ENCODE assay signal across 1 cellular context in the genomic region with DNA sequence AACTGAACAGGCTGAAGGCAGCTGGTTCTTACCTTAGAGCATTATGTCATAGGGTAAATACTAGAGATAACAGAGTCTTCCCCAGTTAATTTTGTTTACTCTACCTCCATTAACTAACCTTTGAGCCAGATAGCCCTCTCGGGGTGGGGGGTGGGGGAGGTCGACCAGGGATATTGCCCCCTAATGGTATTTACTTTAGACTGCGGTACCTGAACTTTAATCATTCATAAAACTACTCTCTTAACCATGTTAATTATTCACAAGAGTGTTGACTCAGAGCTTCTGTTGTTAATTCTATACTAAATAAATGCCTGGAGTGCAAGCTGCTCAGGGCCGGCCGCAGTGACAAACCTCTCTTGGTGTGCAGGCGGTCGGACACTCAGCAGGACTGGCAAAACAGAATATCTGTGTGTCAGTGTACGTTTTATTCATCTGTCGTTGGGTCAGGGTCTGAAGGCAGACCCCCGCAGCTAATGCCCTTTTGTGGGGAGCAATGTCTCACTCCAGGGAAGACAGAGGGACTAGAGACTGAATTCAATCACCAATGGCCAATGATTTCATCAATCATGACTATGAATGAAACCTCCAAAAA.
TF ChIP-seq lines count a peak whose summit lies in the region.

No MANE protein-coding gene starts in this region.

TF ChIP-seq in HepG2, 621 proteins besides CTCF, POLR2A, EP300 and RAD21 (continued from another document and continues in another):
- TF ChIP-seq, protein P1, sequence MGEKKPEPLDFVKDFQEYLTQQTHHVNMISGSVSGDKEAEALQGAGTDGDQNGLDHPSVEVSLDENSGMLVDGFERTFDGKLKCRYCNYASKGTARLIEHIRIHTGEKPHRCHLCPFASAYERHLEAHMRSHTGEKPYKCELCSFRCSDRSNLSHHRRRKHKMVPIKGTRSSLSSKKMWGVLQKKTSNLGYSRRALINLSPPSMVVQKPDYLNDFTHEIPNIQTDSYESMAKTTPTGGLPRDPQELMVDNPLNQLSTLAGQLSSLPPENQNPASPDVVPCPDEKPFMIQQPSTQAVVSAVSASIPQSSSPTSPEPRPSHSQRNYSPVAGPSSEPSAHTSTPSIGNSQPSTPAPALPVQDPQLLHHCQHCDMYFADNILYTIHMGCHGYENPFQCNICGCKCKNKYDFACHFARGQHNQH (CRISPR knock-in tag; IDR thresholded peaks at IDR 0.05): peak; percentile 88
- TF ChIP-seq SRF (IDR thresholded peaks at IDR 0.05; ENCODE audit: low read depth, low read length): 0 out of 2 replicates have a peak, but pooled peaks have one; percentile 19
- TF ChIP-seq ZNF790 (CRISPR knock-in tag; IDR thresholded peaks at IDR 0.05; ENCODE audit: borderline replicate concordance): no peak
- TF ChIP-seq YEATS2 (CRISPR knock-in tag; IDR thresholded peaks at IDR 0.05; ENCODE audit: borderline replicate concordance): 0 out of 2 replicates have a peak, but pooled peaks have one; percentile 41
- TF ChIP-seq, protein P2, sequence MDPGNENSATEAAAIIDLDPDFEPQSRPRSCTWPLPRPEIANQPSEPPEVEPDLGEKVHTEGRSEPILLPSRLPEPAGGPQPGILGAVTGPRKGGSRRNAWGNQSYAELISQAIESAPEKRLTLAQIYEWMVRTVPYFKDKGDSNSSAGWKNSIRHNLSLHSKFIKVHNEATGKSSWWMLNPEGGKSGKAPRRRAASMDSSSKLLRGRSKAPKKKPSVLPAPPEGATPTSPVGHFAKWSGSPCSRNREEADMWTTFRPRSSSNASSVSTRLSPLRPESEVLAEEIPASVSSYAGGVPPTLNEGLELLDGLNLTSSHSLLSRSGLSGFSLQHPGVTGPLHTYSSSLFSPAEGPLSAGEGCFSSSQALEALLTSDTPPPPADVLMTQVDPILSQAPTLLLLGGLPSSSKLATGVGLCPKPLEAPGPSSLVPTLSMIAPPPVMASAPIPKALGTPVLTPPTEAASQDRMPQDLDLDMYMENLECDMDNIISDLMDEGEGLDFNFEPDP (CRISPR knock-in tag; conservative IDR thresholded peaks at IDR 0.05): no peak
- TF ChIP-seq, protein P3, sequence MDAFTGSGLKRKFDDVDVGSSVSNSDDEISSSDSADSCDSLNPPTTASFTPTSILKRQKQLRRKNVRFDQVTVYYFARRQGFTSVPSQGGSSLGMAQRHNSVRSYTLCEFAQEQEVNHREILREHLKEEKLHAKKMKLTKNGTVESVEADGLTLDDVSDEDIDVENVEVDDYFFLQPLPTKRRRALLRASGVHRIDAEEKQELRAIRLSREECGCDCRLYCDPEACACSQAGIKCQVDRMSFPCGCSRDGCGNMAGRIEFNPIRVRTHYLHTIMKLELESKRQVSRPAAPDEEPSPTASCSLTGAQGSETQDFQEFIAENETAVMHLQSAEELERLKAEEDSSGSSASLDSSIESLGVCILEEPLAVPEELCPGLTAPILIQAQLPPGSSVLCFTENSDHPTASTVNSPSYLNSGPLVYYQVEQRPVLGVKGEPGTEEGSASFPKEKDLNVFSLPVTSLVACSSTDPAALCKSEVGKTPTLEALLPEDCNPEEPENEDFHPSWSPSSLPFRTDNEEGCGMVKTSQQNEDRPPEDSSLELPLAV (CRISPR knock-in tag; conservative IDR thresholded peaks at IDR 0.05; ENCODE audit: low read depth): no peak
- peak; percentile 97; the same call in 1 of the 2 replicates for TF ChIP-seq FOXJ3 (CRISPR knock-in tag; IDR thresholded peaks at IDR 0.05; ENCODE audit: borderline replicate concordance)
- TF ChIP-seq SNRNP70 (IDR thresholded peaks at IDR 0.05; ENCODE audit: low read depth, low read length): no peak
- TF ChIP-seq ZSCAN22 (CRISPR knock-in tag; IDR thresholded peaks at IDR 0.05): no peak
- no peak for TF ChIP-seq TAF15 (IDR thresholded peaks at IDR 0.05; ENCODE audit: low read depth, low read length, poor library complexity, severe bottlenecking)
- 0 out of 2 replicates have a peak, but pooled peaks have one; percentile 57 for TF ChIP-seq ZNF720 (CRISPR knock-in tag; IDR thresholded peaks at IDR 0.05)
- TF ChIP-seq, protein P4, sequence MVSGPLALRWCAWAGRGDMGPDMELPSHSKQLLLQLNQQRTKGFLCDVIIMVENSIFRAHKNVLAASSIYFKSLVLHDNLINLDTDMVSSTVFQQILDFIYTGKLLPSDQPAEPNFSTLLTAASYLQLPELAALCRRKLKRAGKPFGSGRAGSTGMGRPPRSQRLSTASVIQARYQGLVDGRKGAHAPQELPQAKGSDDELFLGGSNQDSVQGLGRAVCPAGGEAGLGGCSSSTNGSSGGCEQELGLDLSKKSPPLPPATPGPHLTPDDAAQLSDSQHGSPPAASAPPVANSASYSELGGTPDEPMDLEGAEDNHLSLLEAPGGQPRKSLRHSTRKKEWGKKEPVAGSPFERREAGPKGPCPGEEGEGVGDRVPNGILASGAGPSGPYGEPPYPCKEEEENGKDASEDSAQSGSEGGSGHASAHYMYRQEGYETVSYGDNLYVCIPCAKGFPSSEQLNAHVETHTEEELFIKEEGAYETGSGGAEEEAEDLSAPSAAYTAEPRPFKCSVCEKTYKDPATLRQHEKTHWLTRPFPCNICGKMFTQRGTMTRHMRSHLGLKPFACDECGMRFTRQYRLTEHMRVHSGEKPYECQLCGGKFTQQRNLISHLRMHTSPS (CRISPR knock-in tag; IDR thresholded peaks at IDR 0.05; ENCODE audit: low read depth): no peak
- TF ChIP-seq WIZ (CRISPR knock-in tag; IDR thresholded peaks at IDR 0.05): no peak
- peak; percentile 84 for TF ChIP-seq GFI1 (CRISPR knock-in tag; IDR thresholded peaks at IDR 0.05; ENCODE audit: borderline replicate concordance)
- TF ChIP-seq, protein P5, sequence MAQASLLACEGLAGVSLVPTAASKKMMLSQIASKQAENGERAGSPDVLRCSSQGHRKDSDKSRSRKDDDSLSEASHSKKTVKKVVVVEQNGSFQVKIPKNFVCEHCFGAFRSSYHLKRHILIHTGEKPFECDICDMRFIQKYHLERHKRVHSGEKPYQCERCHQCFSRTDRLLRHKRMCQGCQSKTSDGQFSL (CRISPR knock-in tag; IDR thresholded peaks at IDR 0.05): peak; percentile 69; the same call in 1 of the 2 replicates
- TF ChIP-seq SP4 (CRISPR knock-in tag; IDR thresholded peaks at IDR 0.05): 0 out of 2 replicates have a peak, but pooled peaks have one; percentile 32
- TF ChIP-seq SMAD9 (CRISPR knock-in tag; IDR thresholded peaks at IDR 0.05): no peak
- peak; percentile 33; the same call in 1 of the 2 replicates for TF ChIP-seq KLF12 (CRISPR knock-in tag; IDR thresholded peaks at IDR 0.05; ENCODE audit: borderline replicate concordance)
- TF ChIP-seq ZNF496 (CRISPR knock-in tag; IDR thresholded peaks at IDR 0.05; ENCODE audit: insufficient replicate concordance): no peak
- TF ChIP-seq NRL (CRISPR knock-in tag; IDR thresholded peaks at IDR 0.05; ENCODE audit: borderline replicate concordance): no peak
- no peak for TF ChIP-seq HNRNPL (IDR thresholded peaks at IDR 0.05; ENCODE audit: low read depth, low read length)
- TF ChIP-seq, protein P6, sequence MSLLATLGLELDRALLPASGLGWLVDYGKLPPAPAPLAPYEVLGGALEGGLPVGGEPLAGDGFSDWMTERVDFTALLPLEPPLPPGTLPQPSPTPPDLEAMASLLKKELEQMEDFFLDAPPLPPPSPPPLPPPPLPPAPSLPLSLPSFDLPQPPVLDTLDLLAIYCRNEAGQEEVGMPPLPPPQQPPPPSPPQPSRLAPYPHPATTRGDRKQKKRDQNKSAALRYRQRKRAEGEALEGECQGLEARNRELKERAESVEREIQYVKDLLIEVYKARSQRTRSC (CRISPR knock-in tag; IDR thresholded peaks at IDR 0.05; ENCODE audit: low read depth): no peak
- peak; percentile 75 for TF ChIP-seq FOXP1 (IDR thresholded peaks at IDR 0.05)
- peak; percentile 93 for TF ChIP-seq FOXP1 (CRISPR knock-in tag; IDR thresholded peaks at IDR 0.05)
- TF ChIP-seq, protein P7, sequence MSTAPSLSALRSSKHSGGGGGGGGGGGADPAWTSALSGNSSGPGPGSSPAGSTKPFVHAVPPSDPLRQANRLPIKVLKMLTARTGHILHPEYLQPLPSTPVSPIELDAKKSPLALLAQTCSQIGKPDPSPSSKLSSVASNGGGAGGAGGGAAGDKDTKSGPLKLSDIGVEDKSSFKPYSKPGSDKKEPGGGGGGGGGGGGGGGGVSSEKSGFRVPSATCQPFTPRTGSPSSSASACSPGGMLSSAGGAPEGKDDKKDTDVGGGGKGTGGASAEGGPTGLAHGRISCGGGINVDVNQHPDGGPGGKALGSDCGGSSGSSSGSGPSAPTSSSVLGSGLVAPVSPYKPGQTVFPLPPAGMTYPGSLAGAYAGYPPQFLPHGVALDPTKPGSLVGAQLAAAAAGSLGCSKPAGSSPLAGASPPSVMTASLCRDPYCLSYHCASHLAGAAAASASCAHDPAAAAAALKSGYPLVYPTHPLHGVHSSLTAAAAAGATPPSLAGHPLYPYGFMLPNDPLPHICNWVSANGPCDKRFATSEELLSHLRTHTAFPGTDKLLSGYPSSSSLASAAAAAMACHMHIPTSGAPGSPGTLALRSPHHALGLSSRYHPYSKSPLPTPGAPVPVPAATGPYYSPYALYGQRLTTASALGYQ (CRISPR knock-in tag; IDR thresholded peaks at IDR 0.05): peak; percentile 98
- TF ChIP-seq HDAC1 (CRISPR knock-in tag; IDR thresholded peaks at IDR 0.05): peak; percentile 87
- TF ChIP-seq, protein P8, sequence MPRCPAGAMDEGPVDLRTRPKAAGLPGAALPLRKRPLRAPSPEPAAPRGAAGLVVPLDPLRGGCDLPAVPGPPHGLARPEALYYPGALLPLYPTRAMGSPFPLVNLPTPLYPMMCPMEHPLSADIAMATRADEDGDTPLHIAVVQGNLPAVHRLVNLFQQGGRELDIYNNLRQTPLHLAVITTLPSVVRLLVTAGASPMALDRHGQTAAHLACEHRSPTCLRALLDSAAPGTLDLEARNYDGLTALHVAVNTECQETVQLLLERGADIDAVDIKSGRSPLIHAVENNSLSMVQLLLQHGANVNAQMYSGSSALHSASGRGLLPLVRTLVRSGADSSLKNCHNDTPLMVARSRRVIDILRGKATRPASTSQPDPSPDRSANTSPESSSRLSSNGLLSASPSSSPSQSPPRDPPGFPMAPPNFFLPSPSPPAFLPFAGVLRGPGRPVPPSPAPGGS (CRISPR knock-in tag; IDR thresholded peaks at IDR 0.05): no peak
- peak; percentile 63 for TF ChIP-seq TCF7L2 (IDR thresholded peaks at IDR 0.05; ENCODE audit: low read depth, low read length)
- TF ChIP-seq TBX2 (CRISPR knock-in tag; IDR thresholded peaks at IDR 0.05; ENCODE audit: borderline replicate concordance): peak; percentile 98
- TF ChIP-seq ZNF782 (CRISPR knock-in tag; IDR thresholded peaks at IDR 0.05; ENCODE audit: borderline replicate concordance): no peak
- no peak for TF ChIP-seq PCBP1 (IDR thresholded peaks at IDR 0.05; ENCODE audit: borderline replicate concordance, low read depth, low read length)
- TF ChIP-seq ZNF263 (CRISPR knock-in tag; IDR thresholded peaks at IDR 0.05): no peak
- peak; percentile 62; the same call in 1 of the 2 replicates for TF ChIP-seq ZNF772 (CRISPR knock-in tag; IDR thresholded peaks at IDR 0.05)
- peak; percentile 95 for TF ChIP-seq CREM (IDR thresholded peaks at IDR 0.05)
- TF ChIP-seq CREM (CRISPR knock-in tag; IDR thresholded peaks at IDR 0.05): no peak
- TF ChIP-seq ZNF780A (CRISPR knock-in tag; IDR thresholded peaks at IDR 0.05): no peak
- TF ChIP-seq, protein P9, sequence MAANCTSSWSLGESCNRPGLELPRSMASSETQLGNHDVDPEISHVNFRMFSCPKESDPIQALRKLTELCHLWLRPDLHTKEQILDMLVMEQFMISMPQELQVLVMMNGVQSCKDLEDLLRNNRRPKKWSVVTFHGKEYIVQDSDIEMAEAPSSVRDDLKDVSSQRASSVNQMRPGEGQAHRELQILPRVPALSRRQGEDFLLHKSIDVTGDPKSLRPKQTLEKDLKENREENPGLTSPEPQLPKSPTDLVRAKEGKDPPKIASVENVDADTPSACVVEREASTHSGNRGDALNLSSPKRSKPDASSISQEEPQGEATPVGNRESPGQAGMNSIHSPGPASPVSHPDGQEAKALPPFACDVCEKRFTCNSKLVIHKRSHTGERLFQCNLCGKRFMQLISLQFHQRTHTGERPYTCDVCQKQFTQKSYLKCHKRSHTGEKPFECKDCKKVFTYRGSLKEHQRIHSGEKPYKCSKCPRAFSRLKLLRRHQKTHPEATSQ (CRISPR knock-in tag; IDR thresholded peaks at IDR 0.05; ENCODE audit: borderline replicate concordance): peak; percentile 52; the same call in 1 of the 2 replicates
- peak; percentile 96 for TF ChIP-seq ZNF121 (CRISPR knock-in tag; IDR thresholded peaks at IDR 0.05)
- TF ChIP-seq, protein P10, sequence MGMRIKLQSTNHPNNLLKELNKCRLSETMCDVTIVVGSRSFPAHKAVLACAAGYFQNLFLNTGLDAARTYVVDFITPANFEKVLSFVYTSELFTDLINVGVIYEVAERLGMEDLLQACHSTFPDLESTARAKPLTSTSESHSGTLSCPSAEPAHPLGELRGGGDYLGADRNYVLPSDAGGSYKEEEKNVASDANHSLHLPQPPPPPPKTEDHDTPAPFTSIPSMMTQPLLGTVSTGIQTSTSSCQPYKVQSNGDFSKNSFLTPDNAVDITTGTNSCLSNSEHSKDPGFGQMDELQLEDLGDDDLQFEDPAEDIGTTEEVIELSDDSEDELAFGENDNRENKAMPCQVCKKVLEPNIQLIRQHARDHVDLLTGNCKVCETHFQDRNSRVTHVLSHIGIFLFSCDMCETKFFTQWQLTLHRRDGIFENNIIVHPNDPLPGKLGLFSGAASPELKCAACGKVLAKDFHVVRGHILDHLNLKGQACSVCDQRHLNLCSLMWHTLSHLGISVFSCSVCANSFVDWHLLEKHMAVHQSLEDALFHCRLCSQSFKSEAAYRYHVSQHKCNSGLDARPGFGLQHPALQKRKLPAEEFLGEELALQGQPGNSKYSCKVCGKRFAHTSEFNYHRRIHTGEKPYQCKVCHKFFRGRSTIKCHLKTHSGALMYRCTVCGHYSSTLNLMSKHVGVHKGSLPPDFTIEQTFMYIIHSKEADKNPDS (CRISPR knock-in tag; IDR thresholded peaks at IDR 0.05): peak; percentile 86; the same call in 1 of the 2 replicates
- TF ChIP-seq, protein P11, sequence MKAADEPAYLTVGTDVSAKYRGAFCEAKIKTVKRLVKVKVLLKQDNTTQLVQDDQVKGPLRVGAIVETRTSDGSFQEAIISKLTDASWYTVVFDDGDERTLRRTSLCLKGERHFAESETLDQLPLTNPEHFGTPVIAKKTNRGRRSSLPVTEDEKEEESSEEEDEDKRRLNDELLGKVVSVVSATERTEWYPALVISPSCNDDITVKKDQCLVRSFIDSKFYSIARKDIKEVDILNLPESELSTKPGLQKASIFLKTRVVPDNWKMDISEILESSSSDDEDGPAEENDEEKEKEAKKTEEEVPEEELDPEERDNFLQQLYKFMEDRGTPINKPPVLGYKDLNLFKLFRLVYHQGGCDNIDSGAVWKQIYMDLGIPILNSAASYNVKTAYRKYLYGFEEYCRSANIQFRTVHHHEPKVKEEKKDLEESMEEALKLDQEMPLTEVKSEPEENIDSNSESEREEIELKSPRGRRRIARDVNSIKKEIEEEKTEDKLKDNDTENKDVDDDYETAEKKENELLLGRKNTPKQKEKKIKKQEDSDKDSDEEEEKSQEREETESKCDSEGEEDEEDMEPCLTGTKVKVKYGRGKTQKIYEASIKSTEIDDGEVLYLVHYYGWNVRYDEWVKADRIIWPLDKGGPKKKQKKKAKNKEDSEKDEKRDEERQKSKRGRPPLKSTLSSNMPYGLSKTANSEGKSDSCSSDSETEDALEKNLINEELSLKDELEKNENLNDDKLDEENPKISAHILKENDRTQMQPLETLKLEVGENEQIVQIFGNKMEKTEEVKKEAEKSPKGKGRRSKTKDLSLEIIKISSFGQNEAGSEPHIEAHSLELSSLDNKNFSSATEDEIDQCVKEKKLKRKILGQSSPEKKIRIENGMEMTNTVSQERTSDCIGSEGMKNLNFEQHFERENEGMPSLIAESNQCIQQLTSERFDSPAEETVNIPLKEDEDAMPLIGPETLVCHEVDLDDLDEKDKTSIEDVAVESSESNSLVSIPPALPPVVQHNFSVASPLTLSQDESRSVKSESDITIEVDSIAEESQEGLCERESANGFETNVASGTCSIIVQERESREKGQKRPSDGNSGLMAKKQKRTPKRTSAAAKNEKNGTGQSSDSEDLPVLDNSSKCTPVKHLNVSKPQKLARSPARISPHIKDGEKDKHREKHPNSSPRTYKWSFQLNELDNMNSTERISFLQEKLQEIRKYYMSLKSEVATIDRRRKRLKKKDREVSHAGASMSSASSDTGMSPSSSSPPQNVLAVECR (CRISPR knock-in tag; IDR thresholded peaks at IDR 0.05; ENCODE audit: borderline replicate concordance): peak; percentile 33; the same call in 1 of the 2 replicates
